ENCODE assay signal across 14 cellular contexts in genomic region chr1:8667869-8668595, GRCh38.
DNase-seq lines count a peak whose midpoint lies in the region; ATAC-seq and TF ChIP-seq lines count a peak whose summit lies in the region.
"Had no signal": no experiment of that assay in that cellular context is flagged by ENCODE, and none has a peak within 500 bp of the region (broad histone marks: within the 10 kb centered on the region; RNA-seq: fewer than 3 reads in every experiment).

No MANE protein-coding gene starts in this region.

- H3K4me2 ChIP-seq in BLaER1 (peak overlapping the region; percentile 86), neuronal stem cell (ENCODE audit: insufficient read depth, low read length, poor library complexity, severe bottlenecking) (no peak overlapping the region)
- H3K4me2 ChIP-seq: PC-9 had no signal

- 86% methylated on average over 5 of the region's 5 CpGs for WGBS in prostate gland
- no CpG with 5 or more reads among the region's 5 CpGs for WGBS in neuronal stem cell (ENCODE audit: extremely low coverage in 2 of 2, insufficient read length in 2 of 2, insufficient replicate concordance in 1 of 2), 2 donors

- H4K20me1 ChIP-seq in BLaER1: peaks cover 100% of the 10 kb centered on the region

- H3K9me3 ChIP-seq in BLaER1 (no peaks in the 10 kb centered on the region), prostate gland (no peaks in the 10 kb centered on the region), neuronal stem cell (replicated peaks in 1 of 2; ENCODE audit: control insufficient read depth in 2 of 2, insufficient read depth in 1 of 2, low read depth in 1 of 2, low read length in 2 of 2) (no peaks in the 10 kb centered on the region)

- DNase-seq in chondrocyte (ENCODE audit: low spot score) (no peak), mesothelial cell of epicardium (ENCODE audit: low spot score in 2 of 2, unreplicated experiment in 2 of 2) (no peak), prostate gland (ENCODE audit: low spot score) (no peak), neuronal stem cell (ENCODE audit: low spot score) (no peak)
- no peak for DNase-seq in T-helper 2 cell treated with Interferon-gamma antibody and Interleukin-4, amounts not matched to agents 5 μg/mL and 100 μg/mL, for 36 hours (ENCODE audit: low spot score)
- DNase-seq: activated T-cell treated with anti-CD3 and anti-CD28 coated beads, Interleukin-2, amount 50 U/mL, for 1 hour; CD8-positive, alpha-beta T cell; head of caudate nucleus; NCI-H1694 had no signal

- no peak overlapping the region for H2BK5ac ChIP-seq in neuronal stem cell (ENCODE audit: low read length)

- H3K27ac ChIP-seq in BLaER1 (peak overlapping the region; percentile 49; the same call in 1 of the 2 replicates), prostate gland (no peak overlapping the region), neuronal stem cell (replicated peaks; ENCODE audit: low read length) (no peak overlapping the region)
- H3K27ac ChIP-seq: PC-9 had no signal

- no peak overlapping the region for H2BK15ac ChIP-seq in neuronal stem cell (ENCODE audit: low read length)

- no peak overlapping the region for H3K18ac ChIP-seq in neuronal stem cell (ENCODE audit: low read length)

- H3K36me3 Mint-ChIP-seq in IgD-negative memory B cell (no peaks in the 10 kb centered on the region), chondrocyte (ENCODE audit: low read depth) (no peaks in the 10 kb centered on the region), mesothelial cell of epicardium (no peaks in the 10 kb centered on the region)
- peaks cover 2% of the 10 kb centered on the region for H3K36me3 Mint-ChIP-seq in T-helper 2 cell treated with Interferon-gamma antibody and Interleukin-4, amounts not matched to agents 5 μg/mL and 100 μg/mL, for 36 hours (ENCODE audit: low read depth)
- H3K36me3 Mint-ChIP-seq: CD8-positive, alpha-beta T cell had no signal

- no peak overlapping the region for H2AFZ ChIP-seq in neuronal stem cell (ENCODE audit: low read length)
- H2AFZ ChIP-seq: PC-9 had no signal

- peaks cover 9% of the 10 kb centered on the region for H3K79me1 ChIP-seq in neuronal stem cell (ENCODE audit: low read depth, low read length)

- H3K14ac ChIP-seq in neuronal stem cell (ENCODE audit: low read length): no peak overlapping the region

- no peak for ATAC-seq in HG03139 (IDR thresholded peaks at IDR 0.05; ENCODE audit: unreplicated experiment)
- ATAC-seq: CD8-positive, alpha-beta T cell had no signal

- H3K27ac Mint-ChIP-seq in IgD-negative memory B cell: peak overlapping the region in 1 of 3 donors; percentile 60
- peak overlapping the region; percentile 11 for H3K27ac Mint-ChIP-seq in chondrocyte (ENCODE audit: unreplicated experiment)
- H3K27ac Mint-ChIP-seq in mesothelial cell of epicardium: peak overlapping the region; percentile 31
- H3K27ac Mint-ChIP-seq in T-helper 2 cell treated with Interferon-gamma antibody and Interleukin-4, amounts not matched to agents 5 μg/mL and 100 μg/mL, for 36 hours: no peak overlapping the region
- H3K27ac Mint-ChIP-seq: CD8-positive, alpha-beta T cell; stimulated activated naive CD8-positive, alpha-beta T cell treated with anti-CD3 and anti-CD28 coated beads, Interleukin-15, Interleukin-2, amounts not matched to agents 100 ng/mL and 50 ng/mL, for 24 hours had no signal

- H3K9ac ChIP-seq in BLaER1 (peak overlapping the region; percentile 44; the same call in 1 of the 2 replicates), neuronal stem cell (ENCODE audit: low read depth, low read length, poor library complexity) (no peak overlapping the region)

- H3K9me3 Mint-ChIP-seq in IgD-negative memory B cell (no peaks in the 10 kb centered on the region), chondrocyte (ENCODE audit: low read depth) (no peaks in the 10 kb centered on the region), mesothelial cell of epicardium (no peaks in the 10 kb centered on the region)
- no peaks in the 10 kb centered on the region for H3K9me3 Mint-ChIP-seq in T-helper 2 cell treated with Interferon-gamma antibody and Interleukin-4, amounts not matched to agents 5 μg/mL and 100 μg/mL, for 36 hours
- H3K9me3 Mint-ChIP-seq: CD8-positive, alpha-beta T cell; stimulated activated naive CD8-positive, alpha-beta T cell treated with anti-CD3 and anti-CD28 coated beads, Interleukin-15, Interleukin-2, amounts not matched to agents 100 ng/mL and 50 ng/mL, for 24 hours had no signal

- no peak for TF ChIP-seq CTCF in chondrocyte (IDR thresholded peaks at IDR 0.05)
- no peak for TF ChIP-seq CTCF in mesothelial cell of epicardium (IDR thresholded peaks at IDR 0.05; ENCODE audit: unreplicated experiment)
- no peak for TF ChIP-seq CTCF in prostate gland (IDR thresholded peaks at IDR 0.05)

- H3K23ac ChIP-seq in neuronal stem cell (ENCODE audit: low read depth, low read length, poor library complexity): no peak overlapping the region

- intact Hi-C loops in prostate gland (cut with DNase I): no loop called here

- H3K27me3 Mint-ChIP-seq in IgD-negative memory B cell (no peaks in the 10 kb centered on the region), chondrocyte (ENCODE audit: low read depth) (no peaks in the 10 kb centered on the region), mesothelial cell of epicardium (ENCODE audit: low read depth) (no peaks in the 10 kb centered on the region)
- H3K27me3 Mint-ChIP-seq in T-helper 2 cell treated with Interferon-gamma antibody and Interleukin-4, amounts not matched to agents 5 μg/mL and 100 μg/mL, for 36 hours (ENCODE audit: low read depth): no peaks in the 10 kb centered on the region
- H3K27me3 Mint-ChIP-seq: stimulated activated naive CD8-positive, alpha-beta T cell treated with anti-CD3 and anti-CD28 coated beads, Interleukin-15, Interleukin-2, amounts not matched to agents 100 ng/mL and 50 ng/mL, for 24 hours had no signal

- H4K91ac ChIP-seq in neuronal stem cell (ENCODE audit: low read depth, low read length, poor library complexity): no peak overlapping the region

- H3K4me3 ChIP-seq in BLaER1 (0 out of 2 replicates have a peak overlapping the region, but pooled peaks have one; percentile 26), prostate gland (no peak overlapping the region), neuronal stem cell (ENCODE audit: low read length in 2 of 2) (no peak overlapping the region)
- H3K4me3 ChIP-seq: PC-9 had no signal

- H2AK5ac ChIP-seq in neuronal stem cell (ENCODE audit: low read depth, low read length): no peak overlapping the region

- H3K4me1 ChIP-seq in BLaER1 (peaks cover 88% of the 10 kb centered on the region), prostate gland (replicated peaks) (peaks cover 10% of the 10 kb centered on the region), neuronal stem cell (ENCODE audit: control insufficient read depth in 2 of 2, insufficient read depth in 1 of 2, low read depth in 1 of 2, low read length in 2 of 2) (peaks cover 14 to 37% of the 10 kb centered on the region in 2 donors)

- H2BK12ac ChIP-seq in neuronal stem cell (ENCODE audit: low read length): no peak overlapping the region

- no peak overlapping the region for H2BK120ac ChIP-seq in neuronal stem cell (ENCODE audit: low read depth, low read length)

- no peak for TF ChIP-seq POLR2A in prostate gland (IDR thresholded peaks at IDR 0.05)

- H3K4ac ChIP-seq in neuronal stem cell (ENCODE audit: low read length): no peak overlapping the region

- no peak overlapping the region for H4K8ac ChIP-seq in neuronal stem cell (ENCODE audit: low read depth, low read length)

- peak overlapping the region in 3 of 4 donors; percentile 5 to 85 (median 13) for H3K4me3 Mint-ChIP-seq in IgD-negative memory B cell
- no peak overlapping the region for H3K4me3 Mint-ChIP-seq in chondrocyte (ENCODE audit: unreplicated experiment)
- H3K4me3 Mint-ChIP-seq in mesothelial cell of epicardium: no peak overlapping the region
- no peak overlapping the region for H3K4me3 Mint-ChIP-seq in T-helper 2 cell treated with Interferon-gamma antibody and Interleukin-4, amounts not matched to agents 5 μg/mL and 100 μg/mL, for 36 hours
- H3K4me3 Mint-ChIP-seq: CD8-positive, alpha-beta T cell; stimulated activated naive CD8-positive, alpha-beta T cell treated with anti-CD3 and anti-CD28 coated beads, Interleukin-15, Interleukin-2, amounts not matched to agents 100 ng/mL and 50 ng/mL, for 24 hours had no signal

- peaks cover 39 to 43% (median 39%) of the 10 kb centered on the region in 3 donors for H3K4me1 Mint-ChIP-seq in IgD-negative memory B cell
- peaks cover 41% of the 10 kb centered on the region for H3K4me1 Mint-ChIP-seq in chondrocyte (ENCODE audit: low read depth)
- peaks cover 36% of the 10 kb centered on the region for H3K4me1 Mint-ChIP-seq in mesothelial cell of epicardium
- H3K4me1 Mint-ChIP-seq in T-helper 2 cell treated with Interferon-gamma antibody and Interleukin-4, amounts not matched to agents 5 μg/mL and 100 μg/mL, for 36 hours (ENCODE audit: low read depth): peaks cover 38% of the 10 kb centered on the region

- H3K27me3 ChIP-seq in BLaER1 (no peaks in the 10 kb centered on the region), prostate gland (replicated peaks; ENCODE audit: insufficient read depth) (no peaks in the 10 kb centered on the region), neuronal stem cell (ENCODE audit: control insufficient read depth in 3 of 3, insufficient read depth in 3 of 3, low read depth in 1 of 3, low read length in 3 of 3) (no peaks in the 10 kb centered on the region)

- H3K36me3 ChIP-seq in BLaER1: peaks cover 21% of the 10 kb centered on the region; the same call in 1 of the 2 replicates
- no peaks in the 10 kb centered on the region for H3K36me3 ChIP-seq in prostate gland
- H3K36me3 ChIP-seq in neuronal stem cell (replicated peaks in 1 of 2; ENCODE audit: control insufficient read depth in 2 of 2, insufficient read depth in 2 of 2, low read length in 2 of 2): no peaks in the 10 kb centered on the region

Comparison
In these comparisons a context has a peak if more than half of its experiments do, and no peak if none do; other contexts are left out.
1. H3K4me3 Mint-ChIP-seq: peak in IgD-negative memory B cell (3 of 4); none in chondrocyte (single experiment), mesothelial cell of epicardium (single experiment) and T-helper 2 cell treated with Interferon-gamma antibody and Interleukin-4, amounts not matched to agents 5 μg/mL and 100 μg/mL, for 36 hours (single experiment).